In the genomic region with DNA sequence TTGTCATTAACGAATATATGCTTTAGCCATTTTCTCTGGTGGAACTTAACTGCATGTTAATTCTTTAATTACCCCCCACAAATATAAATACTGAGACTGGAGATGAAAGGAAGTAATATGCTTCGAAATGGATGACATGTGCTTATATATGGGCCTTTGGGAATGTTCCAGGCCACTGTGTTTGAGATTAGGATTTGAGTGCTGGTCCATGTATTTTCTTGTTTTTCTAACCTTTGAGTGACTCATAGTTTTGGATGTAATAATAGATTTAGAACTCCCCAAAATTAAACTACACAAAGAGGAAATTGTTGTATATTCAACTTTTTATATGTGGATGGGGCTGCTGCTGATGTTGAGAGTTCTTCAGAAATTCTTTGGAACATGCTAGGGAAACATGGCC, we compare ENCODE assay signal across 19 cellular contexts.
"Had no signal": no experiment of that assay in that cellular context is flagged by ENCODE, and none has a peak within 500 bp of the region (broad histone marks: within the 10 kb centered on the region; RNA-seq: fewer than 3 reads in every experiment).

No MANE protein-coding gene starts in this region.

- DNase-seq: activated CD4-positive, alpha-beta T cell treated with anti-CD3 and anti-CD28 coated beads, Interleukin-2, amount 50 U/mL, for 1 hour; activated CD8-positive, alpha-beta memory T cell treated with anti-CD3 and anti-CD28 coated beads, Interleukin-2, amount 50 U/mL, for 4 hours; activated gamma-delta T cell; activated T-cell treated with anti-CD3 and anti-CD28 coated beads, Interleukin-2, amount 50 U/mL, for 72 hours; amygdala; body of pancreas; erythroblast; hippocampal formation; midbrain; occipital lobe; stimulated activated CD4-positive, alpha-beta T cell treated with anti-CD3 and anti-CD28 coated beads, Interleukin-12 subunit alpha, Interleukin-12 subunit beta, amount 100 ng/mL, for 4 hours; stimulated activated CD4-positive, alpha-beta T cell treated with anti-CD3 and anti-CD28 coated beads, Interleukin-1b, Interleukin-23, amount 100 ng/mL, for 48 hours; stimulated activated CD8-positive, alpha-beta memory T cell treated with anti-CD3 and anti-CD28 coated beads, Interleukin-4, amount 100 ng/mL, for 48 hours; stimulated activated naive CD4-positive, alpha-beta T cell treated with Interleukin-2 at 50 U/mL for 16 hours; tibial artery had no signal

- H3K4me3 ChIP-seq: body of pancreas, coronary artery, tibial artery had no signal

- H3K9me3 ChIP-seq: body of pancreas, tibial artery had no signal

- H3K27ac ChIP-seq: body of pancreas, tibial artery had no signal

- H3K27me3 ChIP-seq: body of pancreas, tibial artery had no signal

- ATAC-seq: activated CD4-positive, CD25-positive, alpha-beta regulatory T cell treated with anti-CD3 and anti-CD28 coated beads, Interleukin-2, amount 50 U/mL, for 24 hours; activated naive CD4-positive, alpha-beta T cell treated with anti-CD3 and anti-CD28 coated beads, Interleukin-2, amount 50 U/mL, for 72 hours; activated T-cell treated with anti-CD3 and anti-CD28 coated beads, Interleukin-2, amount 50 U/mL, for 72 hours; body of pancreas; left lobe of liver had no signal

- H3K4me1 ChIP-seq: body of pancreas had no signal
